In genomic region chr5:103474671-103475070, GRCh38 we compare ENCODE assay signal across 24 cellular contexts.
DNase-seq lines count a peak whose midpoint lies in the region; ATAC-seq and TF ChIP-seq lines count a peak whose summit lies in the region.
"Had no signal": no experiment of that assay in that cellular context is flagged by ENCODE, and none has a peak within 500 bp of the region (broad histone marks: within the 10 kb centered on the region; RNA-seq: fewer than 3 reads in every experiment).

No MANE protein-coding gene starts in this region.

- H3K27me3 ChIP-seq in neuron (ENCODE audit: insufficient read depth, low read length), result no peaks in the 10 kb centered on the region
- H3K27me3 ChIP-seq: adrenal gland; BLaER1 treated with 17β-estradiol and CSF1 and Interleukin-3, amounts not matched to agents 10 nM and 100 nM; stomach; tibial nerve had no signal

- CTCF ChIA-PET in OCI-LY7 (lab: Charles Lee; ENCODE audit: unreplicated experiment), result no interaction called here

- H4K20me1 ChIP-seq in OCI-LY7 (ENCODE audit: insufficient read depth, low read length), result no peaks in the 10 kb centered on the region
- H4K20me1 ChIP-seq: BLaER1 treated with 17β-estradiol and CSF1 and Interleukin-3, amounts not matched to agents 10 nM and 100 nM had no signal

- no peaks in the 10 kb centered on the region for H3K79me2 ChIP-seq in OCI-LY7 (ENCODE audit: insufficient read depth, low read depth, low read length)

- DNase-seq in HCEC 1CT, result peak; percentile 28
- no peak for DNase-seq in OCI-LY7 (ENCODE audit: low spot score)
- no peak for DNase-seq in ureter (ENCODE audit: low spot score)
- DNase-seq in HuH-7 (ENCODE audit: low spot score), result no peak
- DNase-seq: activated CD4-positive, alpha-beta T cell treated with anti-CD3 and anti-CD28 coated beads for 48 hours; activated naive CD4-positive, alpha-beta T cell; activated T-cell treated with anti-CD3 and anti-CD28 coated beads, Interleukin-2, amount 50 U/mL, for 48 hours; adrenal gland; COR-L47; Karpas-422; kidney; midbrain; naive thymus-derived CD8-positive, alpha-beta T cell; NCI-H1092; NCI-H2029; SHP77 treated with DMSO at 0.1 percent for 48 hours; stimulated activated CD8-positive, alpha-beta memory T cell treated with anti-CD3 and anti-CD28 coated beads, Interleukin-4, amount 100 ng/mL, for 48 hours; stomach had no signal

- H3K4me1 ChIP-seq in neuron (ENCODE audit: insufficient read depth, low read length) (peaks cover 14% of the 10 kb centered on the region), OCI-LY7 (ENCODE audit: insufficient read depth, low read length, poor library complexity, severe bottlenecking) (no peaks in the 10 kb centered on the region)
- H3K4me1 ChIP-seq: BLaER1 treated with 17β-estradiol and CSF1 and Interleukin-3, amounts not matched to agents 10 nM and 100 nM; stomach had no signal

- no peaks in the 10 kb centered on the region for H3K9me2 ChIP-seq in OCI-LY7 (ENCODE audit: insufficient read depth, low read length)

- ATAC-seq in HG02759 (IDR thresholded peaks at IDR 0.05; ENCODE audit: unreplicated experiment), result no peak
- ATAC-seq: naive thymus-derived CD8-positive, alpha-beta T cell had no signal

- H3K27ac ChIP-seq in 22Rv1 (no peak overlapping the region), VCaP (peak overlapping the region; percentile 7; the same call in 1 of the 2 replicates), OCI-LY7 (ENCODE audit: low read depth, low read length, poor library complexity, severe bottlenecking) (no peak overlapping the region)
- H3K27ac ChIP-seq: adrenal gland; BLaER1 treated with 17β-estradiol and CSF1 and Interleukin-3, amounts not matched to agents 10 nM and 100 nM; stomach had no signal

- intact Hi-C loops in OCI-LY7 (cut with micrococcal nuclease; ENCODE audit: unreplicated experiment), result loop anchor here (2.0 kb wide), 1 partner anchor 242 kb away; no protein-coding TSS in a partner anchor

- POLR2A ChIA-PET in OCI-LY7 (lab: Charles Lee), result interaction anchor here (0.6 to 0.8 kb wide), 3 partner anchors 10 to 410 kb away, joined by 3 read pairs; no protein-coding TSS in a partner anchor

- H3K9me3 ChIP-seq in neuron (ENCODE audit: low read length) (no peaks in the 10 kb centered on the region), OCI-LY7 (ENCODE audit: low read length) (no peaks in the 10 kb centered on the region)
- H3K9me3 ChIP-seq: adrenal gland; BLaER1 treated with 17β-estradiol and CSF1 and Interleukin-3, amounts not matched to agents 10 nM and 100 nM; stomach; tibial nerve had no signal

- peak overlapping the region; percentile 18 for H2AFZ ChIP-seq in neuron (ENCODE audit: low read depth, low read length)
- H2AFZ ChIP-seq in OCI-LY7 (ENCODE audit: low read length), result no peak overlapping the region

- TF ChIP-seq CTCF in 22Rv1 (IDR thresholded peaks at IDR 0.05), result 0 out of 2 replicates have a peak, but pooled peaks have one; percentile 7
- TF ChIP-seq CTCF in VCaP (conservative IDR thresholded peaks at IDR 0.05), result peak; percentile 36
- no peak for TF ChIP-seq CTCF in OCI-LY7 (conservative IDR thresholded peaks at IDR 0.05; ENCODE audit: low read length)

- no TSS peak for BruUV-seq in OCI-LY7 (replicated peaks; lab: Mats Ljungman, UMichigan)

- H3K4me2 ChIP-seq in OCI-LY7 (ENCODE audit: low read length), result no peak overlapping the region
- H3K4me2 ChIP-seq: BLaER1 treated with 17β-estradiol and CSF1 and Interleukin-3, amounts not matched to agents 10 nM and 100 nM had no signal

- H3K4me3 ChIP-seq in neuron (ENCODE audit: low read length), result no peak overlapping the region
- no peak overlapping the region for H3K4me3 ChIP-seq in OCI-LY7 (ENCODE audit: low read depth, low read length, poor library complexity, severe bottlenecking)
- H3K4me3 ChIP-seq: adrenal gland; BLaER1 treated with 17β-estradiol and CSF1 and Interleukin-3, amounts not matched to agents 10 nM and 100 nM; stomach; tibial nerve had no signal

- no peaks in the 10 kb centered on the region for H3K36me3 ChIP-seq in neuron (ENCODE audit: insufficient read depth, low read length)
- H3K36me3 ChIP-seq in OCI-LY7 (ENCODE audit: insufficient read depth, low read length), result no peaks in the 10 kb centered on the region
- H3K36me3 ChIP-seq: adrenal gland; BLaER1 treated with 17β-estradiol and CSF1 and Interleukin-3, amounts not matched to agents 10 nM and 100 nM; stomach; tibial nerve had no signal
